Comparison of ENCODE assay signal across 1 cellular context in the genomic region with DNA sequence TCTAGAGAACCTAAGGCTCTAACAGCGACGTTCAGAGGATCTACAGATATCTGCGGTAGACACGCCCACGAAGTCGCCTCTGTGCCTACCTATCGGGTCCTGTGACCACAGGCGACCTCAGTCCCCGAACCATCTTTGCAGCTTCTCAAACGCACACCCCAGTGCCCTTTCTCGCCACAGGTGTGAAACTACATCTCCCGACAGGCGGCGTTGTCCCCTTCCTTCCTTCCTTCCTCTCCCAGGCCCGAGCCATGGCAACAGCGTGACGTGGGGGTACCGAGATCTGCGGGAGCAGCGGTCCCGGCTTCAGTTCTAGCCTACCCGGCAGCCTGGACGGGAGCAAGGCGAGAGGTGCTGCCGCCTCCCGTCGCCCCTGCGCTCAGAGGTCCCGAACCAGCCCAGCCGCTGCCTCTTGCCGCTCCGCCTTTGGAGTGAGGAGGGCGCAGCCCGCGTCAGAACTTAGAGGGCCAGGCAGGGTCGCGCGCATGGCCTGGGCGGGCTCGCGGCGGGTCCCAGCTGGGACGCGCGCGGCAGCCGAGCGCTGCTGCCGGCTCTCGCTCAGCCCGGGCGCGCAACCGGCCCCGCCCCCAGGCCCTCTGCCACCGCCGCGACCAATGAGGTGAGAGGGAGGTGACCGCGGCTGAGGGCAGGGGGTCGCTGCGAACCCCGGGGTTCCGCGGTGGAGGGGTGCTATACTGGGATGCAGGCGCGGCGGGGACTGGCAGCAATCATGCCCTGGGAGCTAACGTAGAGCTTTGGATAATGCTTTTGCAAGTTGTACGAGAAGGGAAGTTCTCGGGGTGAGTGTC.
A peak's percentile ranks its signal among the peaks of the same experiment; 100 is the strongest.
TF ChIP-seq lines count a peak whose summit lies in the region.

A gene (plus strand): TSS at position 309 of the 809 bp plus-strand sequence. CDS start 177 bp downstream, at position 486.

TF ChIP-seq in HepG2, 621 proteins besides CTCF, POLR2A, EP300 and RAD21 (continued from another document and continues in another):
- TF ChIP-seq, protein P1, sequence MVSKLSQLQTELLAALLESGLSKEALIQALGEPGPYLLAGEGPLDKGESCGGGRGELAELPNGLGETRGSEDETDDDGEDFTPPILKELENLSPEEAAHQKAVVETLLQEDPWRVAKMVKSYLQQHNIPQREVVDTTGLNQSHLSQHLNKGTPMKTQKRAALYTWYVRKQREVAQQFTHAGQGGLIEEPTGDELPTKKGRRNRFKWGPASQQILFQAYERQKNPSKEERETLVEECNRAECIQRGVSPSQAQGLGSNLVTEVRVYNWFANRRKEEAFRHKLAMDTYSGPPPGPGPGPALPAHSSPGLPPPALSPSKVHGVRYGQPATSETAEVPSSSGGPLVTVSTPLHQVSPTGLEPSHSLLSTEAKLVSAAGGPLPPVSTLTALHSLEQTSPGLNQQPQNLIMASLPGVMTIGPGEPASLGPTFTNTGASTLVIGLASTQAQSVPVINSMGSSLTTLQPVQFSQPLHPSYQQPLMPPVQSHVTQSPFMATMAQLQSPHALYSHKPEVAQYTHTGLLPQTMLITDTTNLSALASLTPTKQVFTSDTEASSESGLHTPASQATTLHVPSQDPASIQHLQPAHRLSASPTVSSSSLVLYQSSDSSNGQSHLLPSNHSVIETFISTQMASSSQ (IDR thresholded peaks at IDR 0.05; ENCODE audit: low read depth) = no peak
- TF ChIP-seq, protein P1 (CRISPR knock-in tag; IDR thresholded peaks at IDR 0.05; ENCODE audit: borderline replicate concordance) = peak; percentile 57; the same call in 1 of the 2 replicates
- TF ChIP-seq ZNF678 (CRISPR knock-in tag; IDR thresholded peaks at IDR 0.05) = peak; percentile 60; the same call in 1 of the 2 replicates
- peak; percentile 70; the same call in 1 of the 2 replicates for TF ChIP-seq ZSCAN21 (CRISPR knock-in tag; IDR thresholded peaks at IDR 0.05; ENCODE audit: borderline replicate concordance)
- TF ChIP-seq MAFK (conservative IDR thresholded peaks at IDR 0.05 in 1 of 2, IDR thresholded peaks at IDR 0.05 in 1 of 2; ENCODE audit: low read length in 2 of 2) = no peak
- TF ChIP-seq, protein P2, sequence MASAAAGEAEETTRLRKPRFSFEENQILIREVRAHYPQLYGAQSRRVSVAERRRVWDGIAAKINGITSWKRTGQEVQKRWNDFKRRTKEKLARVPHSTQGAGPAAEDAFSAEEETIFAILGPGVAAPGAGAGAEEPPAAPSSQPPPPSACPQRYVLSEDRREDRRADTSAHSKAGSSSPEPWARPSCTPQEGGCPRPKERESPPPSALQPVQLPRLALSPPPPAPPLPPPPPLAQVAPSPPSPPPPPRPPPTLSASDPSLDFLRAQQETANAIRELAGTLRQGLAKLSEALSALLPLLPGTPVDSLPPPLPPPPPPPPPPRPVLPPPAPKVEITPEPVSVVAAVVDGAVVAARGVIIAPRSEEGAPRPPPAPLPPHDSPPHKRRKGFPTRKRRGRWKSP (CRISPR knock-in tag; IDR thresholded peaks at IDR 0.05) = peak; percentile 76
- TF ChIP-seq, protein P3, sequence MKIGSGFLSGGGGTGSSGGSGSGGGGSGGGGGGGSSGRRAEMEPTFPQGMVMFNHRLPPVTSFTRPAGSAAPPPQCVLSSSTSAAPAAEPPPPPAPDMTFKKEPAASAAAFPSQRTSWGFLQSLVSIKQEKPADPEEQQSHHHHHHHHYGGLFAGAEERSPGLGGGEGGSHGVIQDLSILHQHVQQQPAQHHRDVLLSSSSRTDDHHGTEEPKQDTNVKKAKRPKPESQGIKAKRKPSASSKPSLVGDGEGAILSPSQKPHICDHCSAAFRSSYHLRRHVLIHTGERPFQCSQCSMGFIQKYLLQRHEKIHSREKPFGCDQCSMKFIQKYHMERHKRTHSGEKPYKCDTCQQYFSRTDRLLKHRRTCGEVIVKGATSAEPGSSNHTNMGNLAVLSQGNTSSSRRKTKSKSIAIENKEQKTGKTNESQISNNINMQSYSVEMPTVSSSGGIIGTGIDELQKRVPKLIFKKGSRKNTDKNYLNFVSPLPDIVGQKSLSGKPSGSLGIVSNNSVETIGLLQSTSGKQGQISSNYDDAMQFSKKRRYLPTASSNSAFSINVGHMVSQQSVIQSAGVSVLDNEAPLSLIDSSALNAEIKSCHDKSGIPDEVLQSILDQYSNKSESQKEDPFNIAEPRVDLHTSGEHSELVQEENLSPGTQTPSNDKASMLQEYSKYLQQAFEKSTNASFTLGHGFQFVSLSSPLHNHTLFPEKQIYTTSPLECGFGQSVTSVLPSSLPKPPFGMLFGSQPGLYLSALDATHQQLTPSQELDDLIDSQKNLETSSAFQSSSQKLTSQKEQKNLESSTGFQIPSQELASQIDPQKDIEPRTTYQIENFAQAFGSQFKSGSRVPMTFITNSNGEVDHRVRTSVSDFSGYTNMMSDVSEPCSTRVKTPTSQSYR (CRISPR knock-in tag; IDR thresholded peaks at IDR 0.05; ENCODE audit: borderline replicate concordance) = no peak
- TF ChIP-seq KDM1A (CRISPR knock-in tag; IDR thresholded peaks at IDR 0.05) = peak; percentile 84
- TF ChIP-seq IKZF4 (CRISPR knock-in tag; IDR thresholded peaks at IDR 0.05; ENCODE audit: borderline replicate concordance, low read depth, not compliant biosample characterization) = peak; percentile 88
- TF ChIP-seq, protein P4, sequence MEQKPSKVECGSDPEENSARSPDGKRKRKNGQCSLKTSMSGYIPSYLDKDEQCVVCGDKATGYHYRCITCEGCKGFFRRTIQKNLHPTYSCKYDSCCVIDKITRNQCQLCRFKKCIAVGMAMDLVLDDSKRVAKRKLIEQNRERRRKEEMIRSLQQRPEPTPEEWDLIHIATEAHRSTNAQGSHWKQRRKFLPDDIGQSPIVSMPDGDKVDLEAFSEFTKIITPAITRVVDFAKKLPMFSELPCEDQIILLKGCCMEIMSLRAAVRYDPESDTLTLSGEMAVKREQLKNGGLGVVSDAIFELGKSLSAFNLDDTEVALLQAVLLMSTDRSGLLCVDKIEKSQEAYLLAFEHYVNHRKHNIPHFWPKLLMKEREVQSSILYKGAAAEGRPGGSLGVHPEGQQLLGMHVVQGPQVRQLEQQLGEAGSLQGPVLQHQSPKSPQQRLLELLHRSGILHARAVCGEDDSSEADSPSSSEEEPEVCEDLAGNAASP (CRISPR knock-in tag; IDR thresholded peaks at IDR 0.05; ENCODE audit: borderline replicate concordance) = peak; percentile 87
- TF ChIP-seq, protein P5, sequence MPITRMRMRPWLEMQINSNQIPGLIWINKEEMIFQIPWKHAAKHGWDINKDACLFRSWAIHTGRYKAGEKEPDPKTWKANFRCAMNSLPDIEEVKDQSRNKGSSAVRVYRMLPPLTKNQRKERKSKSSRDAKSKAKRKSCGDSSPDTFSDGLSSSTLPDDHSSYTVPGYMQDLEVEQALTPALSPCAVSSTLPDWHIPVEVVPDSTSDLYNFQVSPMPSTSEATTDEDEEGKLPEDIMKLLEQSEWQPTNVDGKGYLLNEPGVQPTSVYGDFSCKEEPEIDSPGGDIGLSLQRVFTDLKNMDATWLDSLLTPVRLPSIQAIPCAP (CRISPR knock-in tag; IDR thresholded peaks at IDR 0.05; ENCODE audit: low read depth) = 0 out of 2 replicates have a peak, but pooled peaks have one; percentile 54
- 0 out of 2 replicates have a peak, but pooled peaks have one; percentile 48 for TF ChIP-seq ZNF30 (CRISPR knock-in tag; IDR thresholded peaks at IDR 0.05)
- TF ChIP-seq, protein P6, sequence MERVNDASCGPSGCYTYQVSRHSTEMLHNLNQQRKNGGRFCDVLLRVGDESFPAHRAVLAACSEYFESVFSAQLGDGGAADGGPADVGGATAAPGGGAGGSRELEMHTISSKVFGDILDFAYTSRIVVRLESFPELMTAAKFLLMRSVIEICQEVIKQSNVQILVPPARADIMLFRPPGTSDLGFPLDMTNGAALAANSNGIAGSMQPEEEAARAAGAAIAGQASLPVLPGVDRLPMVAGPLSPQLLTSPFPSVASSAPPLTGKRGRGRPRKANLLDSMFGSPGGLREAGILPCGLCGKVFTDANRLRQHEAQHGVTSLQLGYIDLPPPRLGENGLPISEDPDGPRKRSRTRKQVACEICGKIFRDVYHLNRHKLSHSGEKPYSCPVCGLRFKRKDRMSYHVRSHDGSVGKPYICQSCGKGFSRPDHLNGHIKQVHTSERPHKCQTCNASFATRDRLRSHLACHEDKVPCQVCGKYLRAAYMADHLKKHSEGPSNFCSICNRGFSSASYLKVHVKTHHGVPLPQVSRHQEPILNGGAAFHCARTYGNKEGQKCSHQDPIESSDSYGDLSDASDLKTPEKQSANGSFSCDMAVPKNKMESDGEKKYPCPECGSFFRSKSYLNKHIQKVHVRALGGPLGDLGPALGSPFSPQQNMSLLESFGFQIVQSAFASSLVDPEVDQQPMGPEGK (CRISPR knock-in tag; IDR thresholded peaks at IDR 0.05) = peak; percentile 65; the same call in 1 of the 2 replicates
- 0 out of 2 replicates have a peak, but pooled peaks have one; percentile 51 for TF ChIP-seq ARNTL (CRISPR knock-in tag; IDR thresholded peaks at IDR 0.05)
- peak; percentile 88; the same call in 1 of the 2 replicates for TF ChIP-seq ZNF33B (CRISPR knock-in tag; IDR thresholded peaks at IDR 0.05)
- TF ChIP-seq ZNF350 (CRISPR knock-in tag; IDR thresholded peaks at IDR 0.05; ENCODE audit: borderline replicate concordance, low read depth) = peak; percentile 82
- TF ChIP-seq, protein P7, sequence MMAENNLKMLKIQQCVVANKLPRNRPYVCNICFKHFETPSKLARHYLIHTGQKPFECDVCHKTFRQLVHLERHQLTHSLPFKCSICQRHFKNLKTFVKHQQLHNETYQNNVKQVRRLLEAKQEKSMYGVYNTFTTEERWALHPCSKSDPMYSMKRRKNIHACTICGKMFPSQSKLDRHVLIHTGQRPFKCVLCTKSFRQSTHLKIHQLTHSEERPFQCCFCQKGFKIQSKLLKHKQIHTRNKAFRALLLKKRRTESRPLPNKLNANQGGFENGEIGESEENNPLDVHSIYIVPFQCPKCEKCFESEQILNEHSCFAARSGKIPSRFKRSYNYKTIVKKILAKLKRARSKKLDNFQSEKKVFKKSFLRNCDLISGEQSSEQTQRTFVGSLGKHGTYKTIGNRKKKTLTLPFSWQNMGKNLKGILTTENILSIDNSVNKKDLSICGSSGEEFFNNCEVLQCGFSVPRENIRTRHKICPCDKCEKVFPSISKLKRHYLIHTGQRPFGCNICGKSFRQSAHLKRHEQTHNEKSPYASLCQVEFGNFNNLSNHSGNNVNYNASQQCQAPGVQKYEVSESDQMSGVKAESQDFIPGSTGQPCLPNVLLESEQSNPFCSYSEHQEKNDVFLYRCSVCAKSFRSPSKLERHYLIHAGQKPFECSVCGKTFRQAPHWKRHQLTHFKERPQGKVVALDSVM (CRISPR knock-in tag; IDR thresholded peaks at IDR 0.05) = peak; percentile 43; the same call in 1 of the 2 replicates
- TF ChIP-seq CBX1 (IDR thresholded peaks at IDR 0.05; ENCODE audit: low read depth) = no peak
- no peak for TF ChIP-seq ZNF224 (CRISPR knock-in tag; IDR thresholded peaks at IDR 0.05)
- TF ChIP-seq, protein P8, sequence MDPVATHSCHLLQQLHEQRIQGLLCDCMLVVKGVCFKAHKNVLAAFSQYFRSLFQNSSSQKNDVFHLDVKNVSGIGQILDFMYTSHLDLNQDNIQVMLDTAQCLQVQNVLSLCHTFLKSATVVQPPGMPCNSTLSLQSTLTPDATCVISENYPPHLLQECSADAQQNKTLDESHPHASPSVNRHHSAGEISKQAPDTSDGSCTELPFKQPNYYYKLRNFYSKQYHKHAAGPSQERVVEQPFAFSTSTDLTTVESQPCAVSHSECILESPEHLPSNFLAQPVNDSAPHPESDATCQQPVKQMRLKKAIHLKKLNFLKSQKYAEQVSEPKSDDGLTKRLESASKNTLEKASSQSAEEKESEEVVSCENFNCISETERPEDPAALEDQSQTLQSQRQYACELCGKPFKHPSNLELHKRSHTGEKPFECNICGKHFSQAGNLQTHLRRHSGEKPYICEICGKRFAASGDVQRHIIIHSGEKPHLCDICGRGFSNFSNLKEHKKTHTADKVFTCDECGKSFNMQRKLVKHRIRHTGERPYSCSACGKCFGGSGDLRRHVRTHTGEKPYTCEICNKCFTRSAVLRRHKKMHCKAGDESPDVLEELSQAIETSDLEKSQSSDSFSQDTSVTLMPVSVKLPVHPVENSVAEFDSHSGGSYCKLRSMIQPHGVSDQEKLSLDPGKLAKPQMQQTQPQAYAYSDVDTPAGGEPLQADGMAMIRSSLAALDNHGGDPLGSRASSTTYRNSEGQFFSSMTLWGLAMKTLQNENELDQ (CRISPR knock-in tag; IDR thresholded peaks at IDR 0.05; ENCODE audit: borderline replicate concordance) = no peak
- TF ChIP-seq CBX2 (IDR thresholded peaks at IDR 0.05; ENCODE audit: low read depth, low read length) = no peak
- no peak for TF ChIP-seq CBX2 (CRISPR knock-in tag; IDR thresholded peaks at IDR 0.05; ENCODE audit: low read depth)
- TF ChIP-seq, protein P9, sequence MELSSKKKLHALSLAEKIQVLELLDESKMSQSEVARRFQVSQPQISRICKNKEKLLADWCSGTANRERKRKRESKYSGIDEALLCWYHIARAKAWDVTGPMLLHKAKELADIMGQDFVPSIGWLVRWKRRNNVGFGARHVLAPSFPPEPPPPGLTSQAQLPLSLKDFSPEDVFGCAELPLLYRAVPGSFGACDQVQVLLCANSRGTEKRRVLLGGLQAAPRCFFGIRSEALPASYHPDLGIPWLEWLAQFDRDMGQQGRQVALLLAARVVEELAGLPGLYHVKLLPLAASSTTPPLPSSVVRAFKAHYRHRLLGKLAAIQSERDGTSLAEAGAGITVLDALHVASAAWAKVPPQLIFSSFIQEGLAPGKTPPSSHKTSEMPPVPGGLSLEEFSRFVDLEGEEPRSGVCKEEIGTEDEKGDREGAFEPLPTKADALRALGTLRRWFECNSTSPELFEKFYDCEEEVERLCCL (CRISPR knock-in tag; IDR thresholded peaks at IDR 0.05; ENCODE audit: borderline replicate concordance) = peak; percentile 45; the same call in 1 of the 2 replicates
- peak; percentile 54 for TF ChIP-seq GATAD1 (CRISPR knock-in tag; IDR thresholded peaks at IDR 0.05)
- peak; percentile 93 for TF ChIP-seq ZNF619 (CRISPR knock-in tag; IDR thresholded peaks at IDR 0.05)
- no peak for TF ChIP-seq ZNF263 (CRISPR knock-in tag; IDR thresholded peaks at IDR 0.05)
